Comparison of ENCODE assay signal across 10 cellular contexts in genomic region chr20:58894652-58895051, GRCh38. TPM values are rescaled to one million over a fixed set of nuclear protein-coding genes. Genes with fewer than 3 reads are reported as not detected.
DNase-seq lines count a peak whose midpoint lies in the region; ATAC-seq and TF ChIP-seq lines count a peak whose summit lies in the region.
"Had no signal": no experiment of that assay in that cellular context is flagged by ENCODE, and none has a peak within 500 bp of the region (broad histone marks: within the 10 kb centered on the region; RNA-seq: fewer than 3 reads in every experiment).

No MANE protein-coding gene starts in this region.

- H3K27ac Mint-ChIP-seq in IgD-negative memory B cell, result peak overlapping the region in 2 of 3 donors; percentile 83 to 97
- peak overlapping the region; percentile 87 to 93 for H3K27ac Mint-ChIP-seq in natural killer cell treated with Interleukin-12 subunit alpha and Interleukin-12 subunit beta and Interleukin-15 and Interleukin-18, amount 100 ng/mL, for 72 hours

- TF ChIP-seq POLR2A in breast epithelium (IDR thresholded peaks at IDR 0.05), result no peak

- H4K20me1 ChIP-seq in BLaER1, result peaks cover 71% of the 10 kb centered on the region

- H3K27me3 ChIP-seq in BLaER1 (no peaks in the 10 kb centered on the region), breast epithelium (no peaks in the 10 kb centered on the region)
- H3K27me3 ChIP-seq: ovary had no signal

- no peak for DNase-seq in breast epithelium (ENCODE audit: low spot score in 2 of 2)
- DNase-seq in natural killer cell treated with Interleukin-12 subunit alpha and Interleukin-12 subunit beta and Interleukin-15 and Interleukin-18, amount 100 ng/mL, for 72 hours (ENCODE audit: low spot score), result no peak
- no peak for DNase-seq in stimulated activated CD4-positive, alpha-beta T cell treated with anti-CD3 and anti-CD28 coated beads, Interleukin-1b, Interleukin-23, amount 100 ng/mL, for 48 hours
- no peak for DNase-seq in NCI-H526 treated with DMSO at 0.1 percent for 48 hours (lab: John Stamatoyannopoulos, UW)
- no peak for DNase-seq in germinal center (ENCODE audit: low spot score)
- DNase-seq: NCI-H774, ovary had no signal

- H3K9me3 ChIP-seq in BLaER1 (no peaks in the 10 kb centered on the region), breast epithelium (no peaks in the 10 kb centered on the region)
- H3K9me3 ChIP-seq: ovary had no signal

- H3K4me2 ChIP-seq in BLaER1, result peak overlapping the region; percentile 85

- H3K4me3 Mint-ChIP-seq in IgD-negative memory B cell, result peak overlapping the region; percentile 10 to 96 (median 60)
- H3K4me3 Mint-ChIP-seq in natural killer cell treated with Interleukin-12 subunit alpha and Interleukin-12 subunit beta and Interleukin-15 and Interleukin-18, amount 100 ng/mL, for 72 hours, result peak overlapping the region; percentile 94

- intact Hi-C loops in breast epithelium (cut with DNase I; ENCODE audit: low total_unique reads), result loop anchor here (10.0 kb wide), 1 partner anchor 90 kb away; the partner anchor contains the start of gene NELFCD

- H3K27ac ChIP-seq in BLaER1 (peak overlapping the region; percentile 90), breast epithelium (peak overlapping the region; percentile 66 to 99)
- H3K27ac ChIP-seq: ovary had no signal

- H3K4me1 Mint-ChIP-seq in IgD-negative memory B cell, result peaks cover 40 to 56% (median 56%) of the 10 kb centered on the region in 3 donors
- H3K4me1 Mint-ChIP-seq in natural killer cell treated with Interleukin-12 subunit alpha and Interleukin-12 subunit beta and Interleukin-15 and Interleukin-18, amount 100 ng/mL, for 72 hours (ENCODE audit: low read depth in 2 of 2), result peaks cover 40 to 48% of the 10 kb centered on the region in 2 donors

- peak overlapping the region; percentile 85 for H3K9ac ChIP-seq in BLaER1

- peaks cover 2% of the 10 kb centered on the region for H3K36me3 Mint-ChIP-seq in IgD-negative memory B cell
- H3K36me3 Mint-ChIP-seq in natural killer cell treated with Interleukin-12 subunit alpha and Interleukin-12 subunit beta and Interleukin-15 and Interleukin-18, amount 100 ng/mL, for 72 hours, result peaks cover 17% of the 10 kb centered on the region

- TF ChIP-seq CTCF in breast epithelium (IDR thresholded peaks at IDR 0.05), result no peak

- no peaks in the 10 kb centered on the region for H3K27me3 Mint-ChIP-seq in IgD-negative memory B cell
- H3K27me3 Mint-ChIP-seq in natural killer cell treated with Interleukin-12 subunit alpha and Interleukin-12 subunit beta and Interleukin-15 and Interleukin-18, amount 100 ng/mL, for 72 hours, result no peaks in the 10 kb centered on the region

- no peak for ATAC-seq in natural killer cell treated with Interleukin-12 subunit alpha and Interleukin-12 subunit beta and Interleukin-15 and Interleukin-18, amount 100 ng/mL, for 72 hours
- no peak for ATAC-seq in HG03108 (IDR thresholded peaks at IDR 0.05; ENCODE audit: unreplicated experiment)

- no peaks in the 10 kb centered on the region for H3K9me3 Mint-ChIP-seq in IgD-negative memory B cell
- no peaks in the 10 kb centered on the region for H3K9me3 Mint-ChIP-seq in natural killer cell treated with Interleukin-12 subunit alpha and Interleukin-12 subunit beta and Interleukin-15 and Interleukin-18, amount 100 ng/mL, for 72 hours

- peaks cover 42% of the 10 kb centered on the region for H3K36me3 ChIP-seq in BLaER1
- no peaks in the 10 kb centered on the region for H3K36me3 ChIP-seq in breast epithelium
- H3K36me3 ChIP-seq: ovary had no signal

- H3K4me1 ChIP-seq in BLaER1 (peaks cover 73% of the 10 kb centered on the region), breast epithelium (peaks cover 13 to 31% of the 10 kb centered on the region in 2 donors)

- H3K4me3 ChIP-seq in BLaER1 (peak overlapping the region; percentile 74), breast epithelium (peak overlapping the region in 1 of 3 donors; percentile 49)
- H3K4me3 ChIP-seq: ovary had no signal

RNA-seq across cellular contexts. Expression of gene GNAS, which starts 42.1 kb away (rescaled TPM):
- 203 TPM for polyA plus RNA-seq in IgD-negative memory B cell
- total RNA-seq in breast epithelium, result 100 to 1,000 TPM; 448 to 714 (median 570) TPM
- total RNA-seq in natural killer cell treated with Interleukin-12 subunit alpha and Interleukin-12 subunit beta and Interleukin-15 and Interleukin-18, amount 100 ng/mL, for 72 hours, result 100 to 1,000 TPM; 459 to 740 TPM

RNA-seq across cellular contexts. Expression of gene GNAS-AS1, which starts 44.0 kb away (rescaled TPM):
- not detected for polyA plus RNA-seq in IgD-negative memory B cell
- total RNA-seq in breast epithelium, result 1 to 10 TPM in 1 of 3 donors, under 1 TPM in 2; 0.48 to 1.5 (median 0.98) TPM
- 1 to 10 TPM in 1 of 2 donors, under 1 TPM in 1; 0.29 to 4.7 TPM for total RNA-seq in natural killer cell treated with Interleukin-12 subunit alpha and Interleukin-12 subunit beta and Interleukin-15 and Interleukin-18, amount 100 ng/mL, for 72 hours
